In genomic region chr12:120979862-120980696, GRCh38 we compare ENCODE assay signal across 1 cellular context.
TF ChIP-seq lines count a peak whose summit lies in the region.

No MANE protein-coding gene starts in this region.

TF ChIP-seq in WTC11, 78 proteins besides CTCF, POLR2A, EP300 and RAD21 (continued from another document):
- TF ChIP-seq ZNF532 (CRISPR knock-in tag; IDR thresholded peaks at IDR 0.05; ENCODE audit: borderline replicate concordance) = no peak
TF ChIP-seq in WTC11: peak in this region for 0.
